Comparison of ENCODE assay signal across 8 cellular contexts in genomic region chr6:142842423-142843261, GRCh38.
DNase-seq lines count a peak whose midpoint lies in the region; ATAC-seq and TF ChIP-seq lines count a peak whose summit lies in the region.

No MANE protein-coding gene starts in this region.

- H3K9me3 ChIP-seq in osteoblast (ENCODE audit: low read depth, low read length) (no peaks in the 10 kb centered on the region), neural progenitor cell (ENCODE audit: low read depth) (no peaks in the 10 kb centered on the region)

- no peak overlapping the region for H3K9ac ChIP-seq in neural progenitor cell

- H3K4me2 ChIP-seq in osteoblast (ENCODE audit: insufficient read depth, low read length), result peak overlapping the region; percentile 88
- no peak overlapping the region for H3K4me2 ChIP-seq in neural progenitor cell

- H2AFZ ChIP-seq in osteoblast (ENCODE audit: low read length) (peak overlapping the region; percentile 79), neural progenitor cell (replicated peaks) (no peak overlapping the region)

- H3K4me3 Mint-ChIP-seq in brain, result peak overlapping the region in 2 of 5 experiments; percentile 5 to 36
- H3K4me3 Mint-ChIP-seq in neural progenitor cell, result no peak overlapping the region

- H3K4me1 Mint-ChIP-seq in brain, result peaks cover 62% of the 10 kb centered on the region
- H3K4me1 Mint-ChIP-seq in neural progenitor cell, result peaks cover 45% of the 10 kb centered on the region

- H3K4me3 ChIP-seq in osteoblast (ENCODE audit: insufficient read depth, low read length) (peak overlapping the region; percentile 60), neural progenitor cell (no peak overlapping the region)

- H3K36me3 Mint-ChIP-seq in brain, result no peaks in the 10 kb centered on the region
- no peaks in the 10 kb centered on the region for H3K36me3 Mint-ChIP-seq in neural progenitor cell

- H3K9me3 Mint-ChIP-seq in brain (no peaks in the 10 kb centered on the region), neural progenitor cell (no peaks in the 10 kb centered on the region)

- H4K20me1 ChIP-seq in osteoblast (ENCODE audit: insufficient read depth, low read length), result no peaks in the 10 kb centered on the region
- H4K20me1 ChIP-seq in neural progenitor cell (ENCODE audit: low read depth), result peaks cover 3% of the 10 kb centered on the region

- H3F3A ChIP-seq in neural progenitor cell (ENCODE audit: low read depth), result peaks cover 23% of the 10 kb centered on the region

- H3K27ac ChIP-seq in osteoblast (ENCODE audit: low read depth, low read length) (peak overlapping the region; percentile 94), neural progenitor cell (no peak overlapping the region)

- H3K27me3 Mint-ChIP-seq in brain (peaks cover 4% of the 10 kb centered on the region), neural progenitor cell (ENCODE audit: insufficient read depth, low read depth) (no peaks in the 10 kb centered on the region)

- in situ Hi-C loops in GM13976 (cut with MboI; ENCODE audit: low sequenced_read_pairs, unreplicated experiment), result no loop called here

- H3K36me3 ChIP-seq in osteoblast (ENCODE audit: insufficient read depth, low read length), result no peaks in the 10 kb centered on the region
- no peaks in the 10 kb centered on the region for H3K36me3 ChIP-seq in neural progenitor cell

- H3K27ac Mint-ChIP-seq in brain (peak overlapping the region in 4 of 5 experiments; percentile 2 to 92 (median 52)), neural progenitor cell (no peak overlapping the region)

- TF ChIP-seq CTCF in GM13976 (IDR thresholded peaks at IDR 0.05; ENCODE audit: borderline replicate concordance, control extremely low read depth, extremely low read depth, insufficient read depth, missing control alignments) (no peak), brain (conservative IDR thresholded peaks at IDR 0.05) (no peak), osteoblast (IDR thresholded peaks at IDR 0.05; ENCODE audit: extremely low read depth, low read depth, low read length) (no peak), neural progenitor cell (IDR thresholded peaks at IDR 0.05) (no peak)

- DNase-seq in GM13976 (ENCODE audit: low spot score) (peak; percentile 31), LHCN-M2 (ENCODE audit: low read depth) (peak; percentile 55), osteoblast (ENCODE audit: insufficient read length, low spot score, missing footprints) (peak; percentile 17), left lobe of liver (ENCODE audit: low spot score) (no peak), neural progenitor cell (ENCODE audit: low spot score) (no peak)
- DNase-seq in effector CD8-positive, alpha-beta T cell (lab: John Stamatoyannopoulos, UW), result no peak

- H3K4me1 ChIP-seq in osteoblast (ENCODE audit: insufficient read depth, low read length) (peaks cover 71% of the 10 kb centered on the region), neural progenitor cell (peaks cover 23% of the 10 kb centered on the region)

- H3K79me2 ChIP-seq in osteoblast (ENCODE audit: insufficient read depth, low read length), result peaks cover 68% of the 10 kb centered on the region
- no peaks in the 10 kb centered on the region for H3K79me2 ChIP-seq in neural progenitor cell (ENCODE audit: low read depth)

- ATAC-seq in GM21619 (IDR thresholded peaks at IDR 0.05; ENCODE audit: unreplicated experiment) (peak; percentile 71), left lobe of liver (no peak)

- H3K27me3 ChIP-seq in osteoblast (ENCODE audit: insufficient read depth, low read length), result no peaks in the 10 kb centered on the region
- H3K27me3 ChIP-seq in neural progenitor cell, result no peaks in the 10 kb centered on the region

Comparison
In these comparisons a context has a peak if more than half of its experiments do, and no peak if none do; other contexts are left out.
1. DNase-seq: peak in GM13976 (single experiment), LHCN-M2 (single experiment) and osteoblast (single experiment); none in left lobe of liver (single experiment), effector CD8-positive, alpha-beta T cell (single experiment) and neural progenitor cell (single experiment).